ENCODE assay signal across 23 cellular contexts in the genomic region with DNA sequence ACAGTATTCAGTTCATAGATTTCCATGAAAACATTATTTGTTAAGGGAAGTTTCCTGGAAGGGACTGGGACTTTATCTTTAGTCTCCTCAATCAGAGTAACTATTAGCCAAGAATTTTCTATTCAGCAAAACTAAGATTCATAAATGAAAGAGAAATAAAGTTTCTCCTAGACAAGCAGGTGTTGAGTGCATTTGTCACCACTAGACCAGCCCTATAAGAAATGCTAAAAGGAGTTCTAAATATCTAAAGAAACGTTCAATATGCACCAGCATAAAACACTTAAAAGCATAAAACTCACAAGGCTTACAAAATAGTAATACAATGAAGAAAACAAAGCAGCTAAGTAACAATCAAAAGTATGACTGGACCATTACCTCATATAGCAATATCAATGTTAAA.
"Had no signal": no experiment of that assay in that cellular context is flagged by ENCODE, and none has a peak within 500 bp of the region (broad histone marks: within the 10 kb centered on the region; RNA-seq: fewer than 3 reads in every experiment).

No MANE protein-coding gene starts in this region.

- H3K27ac ChIP-seq: stomach, suprapubic skin, testis, thoracic aorta, thyroid gland, tibial artery, tibial nerve, upper lobe of left lung, upper lobe of right lung, uterus, vagina had no signal

- H3K4me3 ChIP-seq: stomach, suprapubic skin, testis, thoracic aorta, thyroid gland, tibial artery, tibial nerve, upper lobe of left lung, upper lobe of right lung, uterus, vagina had no signal

- H3K36me3 ChIP-seq: stomach, suprapubic skin, thoracic aorta, thyroid gland, tibial artery, tibial nerve, upper lobe of left lung, upper lobe of right lung, uterus, vagina had no signal

- H3K9me3 ChIP-seq: testis, thoracic aorta, thyroid gland, vagina had no signal

- H3K27me3 ChIP-seq: stomach, suprapubic skin, testis, thyroid gland, tibial artery, tibial nerve, upper lobe of left lung, upper lobe of right lung, uterus, vagina had no signal

- H3K4me1 ChIP-seq: stomach, suprapubic skin, testis, thyroid gland, tibial artery, tibial nerve, upper lobe of left lung, upper lobe of right lung, uterus, vagina had no signal

- DNase-seq: stimulated activated CD4-positive, alpha-beta T cell treated with anti-CD3 and anti-CD28 coated beads, Interleukin-2, amount 100 ng/mL, for 48 hours; stimulated activated CD4-positive, alpha-beta T cell treated with anti-CD3 and anti-CD28 coated beads, Interleukin-4, amount 100 ng/mL, for 1 hour; stimulated activated CD4-positive, alpha-beta T cell treated with anti-CD3 and anti-CD28 coated beads, Interleukin-4, amount 100 ng/mL, for 24 hours; stimulated activated CD4-positive, alpha-beta T cell treated with anti-CD3 and anti-CD28 coated beads, Interleukin-4, amount 100 ng/mL, for 4 hours; stimulated activated CD8-positive, alpha-beta memory T cell treated with anti-CD3 and anti-CD28 coated beads, Interleukin-4, amount 100 ng/mL, for 48 hours; stimulated activated naive B cell treated with anti-CD40 and anti-IgM and Interleukin-4, amounts not matched to agents 10 μg/mL and 1 μg/mL and 100 μg/mL, for 72 hours; stimulated activated naive CD4-positive, alpha-beta T cell; stimulated activated naive CD4-positive, alpha-beta T cell treated with Interleukin-2 at 50 U/mL for 16 hours; stimulated activated naive CD8-positive, alpha-beta T cell treated with anti-CD3 and anti-CD28 coated beads, Interleukin-15, amount 100 ng/mL, for 72 hours; stimulated activated naive CD8-positive, alpha-beta T cell treated with anti-CD3 and anti-CD28 coated beads, Interleukin-15, Interleukin-2, amounts not matched to agents 100 U/mL and 50 U/mL, for 24 hours; stomach; substantia nigra; testis; thyroid gland; tibial artery; trophoblast cell; upper lobe of left lung; upper lobe of right lung; uterus had no signal
